In the genomic region with DNA sequence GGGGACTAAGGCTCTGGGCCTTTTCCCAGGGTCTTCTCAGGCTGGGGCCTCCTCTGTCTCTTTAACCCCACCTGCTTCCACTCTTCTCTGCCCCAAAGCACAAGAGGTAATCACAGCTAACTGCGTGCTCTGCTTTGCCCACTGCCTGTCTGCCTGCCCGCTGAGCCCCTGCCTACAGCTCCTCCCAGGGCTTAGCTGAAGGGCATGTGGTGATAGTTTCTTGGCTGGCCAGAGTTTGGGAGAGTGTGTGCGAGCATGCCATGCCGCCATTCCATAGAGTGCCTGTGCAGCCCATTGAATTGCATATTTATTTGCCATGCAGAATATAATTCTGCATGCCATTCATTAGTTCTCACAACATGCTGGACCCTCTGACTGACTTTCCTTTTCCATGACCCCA, we compare ENCODE assay signal across 21 cellular contexts. TPM values are rescaled to one million over a fixed set of nuclear protein-coding genes. Genes with fewer than 3 reads are reported as not detected.
DNase-seq lines count a peak whose midpoint lies in the region; ATAC-seq and TF ChIP-seq lines count a peak whose summit lies in the region.
"Had no signal": no experiment of that assay in that cellular context is flagged by ENCODE, and none has a peak within 500 bp of the region (broad histone marks: within the 10 kb centered on the region; RNA-seq: fewer than 3 reads in every experiment).

No MANE protein-coding gene starts in this region.

- H3K36me3 Mint-ChIP-seq in chondrocyte (ENCODE audit: low read depth) = peaks cover 41% of the 10 kb centered on the region
- H3K36me3 Mint-ChIP-seq: CD8-positive, alpha-beta T cell had no signal

- H3K4me3 Mint-ChIP-seq in chondrocyte (ENCODE audit: unreplicated experiment) = no peak overlapping the region
- H3K4me3 Mint-ChIP-seq: CD8-positive, alpha-beta T cell; H9 had no signal

- intact Hi-C loops in ascending aorta (cut with DNase I) = no loop called here
- intact Hi-C loops in left ventricle myocardium superior (cut with micrococcal nuclease) = no loop called here
- intact Hi-C loops in gastrocnemius medialis (cut with DNase I; ENCODE audit: low total_unique reads) = no loop called here

- TF ChIP-seq CTCF in ascending aorta (IDR thresholded peaks at IDR 0.05) (no peak), chondrocyte (IDR thresholded peaks at IDR 0.05) (no peak), gastrocnemius medialis (IDR thresholded peaks at IDR 0.05 in 4 of 5, conservative IDR thresholded peaks at IDR 0.05 in 1 of 5) (no peak)

- peak overlapping the region; percentile 9 for H3K27ac Mint-ChIP-seq in chondrocyte (ENCODE audit: unreplicated experiment)
- H3K27ac Mint-ChIP-seq: CD8-positive, alpha-beta T cell; H9 had no signal

- H3K36me3 ChIP-seq in ascending aorta = peaks cover 67 to 95% of the 10 kb centered on the region in 2 donors
- peaks cover 44 to 64% (median 47%) of the 10 kb centered on the region in 3 donors for H3K36me3 ChIP-seq in skeletal muscle tissue (ENCODE audit: control insufficient read depth in 3 of 3, insufficient read depth in 3 of 3, low read length in 3 of 3)
- peaks cover 0 to 5% of the 10 kb centered on the region in 2 donors for H3K36me3 ChIP-seq in gastrocnemius medialis

- no peaks in the 10 kb centered on the region for H3K9me3 ChIP-seq in ascending aorta
- no peaks in the 10 kb centered on the region for H3K9me3 ChIP-seq in skeletal muscle tissue (ENCODE audit: control insufficient read depth in 3 of 3, low read length in 3 of 3)
- H3K9me3 ChIP-seq in gastrocnemius medialis = no peaks in the 10 kb centered on the region

- no peak for TF ChIP-seq POLR2A in gastrocnemius medialis (IDR thresholded peaks at IDR 0.05)

- ATAC-seq in left ventricle myocardium superior = peak; percentile 57
- ATAC-seq in gastrocnemius medialis = no peak
- no peak for ATAC-seq in GM18907 (IDR thresholded peaks at IDR 0.05; ENCODE audit: unreplicated experiment)
- ATAC-seq: CD8-positive, alpha-beta T cell had no signal

- H3K27ac ChIP-seq in ascending aorta = peak overlapping the region; percentile 2 to 12
- peak overlapping the region; percentile 2 for H3K27ac ChIP-seq in skeletal muscle tissue (ENCODE audit: low read depth, low read length)
- H3K27ac ChIP-seq in gastrocnemius medialis = peak overlapping the region in 1 of 4 donors; percentile 2
- H3K27ac ChIP-seq: C4-2B, GM23248, PC-9, SK-N-MC had no signal

- no peaks in the 10 kb centered on the region for H3K9me3 Mint-ChIP-seq in chondrocyte (ENCODE audit: low read depth)
- H3K9me3 Mint-ChIP-seq: CD8-positive, alpha-beta T cell; H9 had no signal

- no peaks in the 10 kb centered on the region for H3K27me3 Mint-ChIP-seq in chondrocyte (ENCODE audit: low read depth)

- no peak overlapping the region for H3K4me3 ChIP-seq in ascending aorta
- H3K4me3 ChIP-seq in skeletal muscle tissue (ENCODE audit: low read length in 3 of 3) = no peak overlapping the region
- no peak overlapping the region for H3K4me3 ChIP-seq in gastrocnemius medialis
- H3K4me3 ChIP-seq: GM23248, PC-9, SK-N-MC had no signal

- no peaks in the 10 kb centered on the region for H3K27me3 ChIP-seq in ascending aorta
- H3K27me3 ChIP-seq in skeletal muscle tissue (ENCODE audit: control insufficient read depth in 3 of 3, insufficient read depth in 3 of 3, low read length in 3 of 3) = no peaks in the 10 kb centered on the region
- no peaks in the 10 kb centered on the region for H3K27me3 ChIP-seq in gastrocnemius medialis

- in situ Hi-C loops in gastrocnemius medialis (cut with MboI; ENCODE audit: low sequenced_read_pairs in 4 of 4) = no loop called here

- no peak for DNase-seq in ascending aorta (ENCODE audit: low spot score in 2 of 2)
- no peak for DNase-seq in chondrocyte (ENCODE audit: low spot score)
- no peak for DNase-seq in left ventricle myocardium superior
- DNase-seq in gastrocnemius medialis = no peak
- no peak for DNase-seq in stimulated activated CD4-positive, alpha-beta T cell treated with anti-CD3 and anti-CD28 coated beads, Interleukin-1b, Interleukin-23, amount 100 ng/mL, for 48 hours
- DNase-seq: CD8-positive, alpha-beta T cell; DMS 273 treated with DMSO at 0.1 percent for 48 hours; DND-41; GM23248; H9; NCI-H1092; NCI-H1436 treated with DMSO at 0.1 percent for 48 hours; NCI-H187 treated with DMSO at 0.1 percent for 48 hours; NCI-H2171 treated with DMSO at 0.1 percent for 48 hours; PC-9; SIG-M5 had no signal

- H3K4me1 ChIP-seq in ascending aorta = peaks cover 5 to 8% of the 10 kb centered on the region in 2 donors
- peaks cover 35 to 67% (median 51%) of the 10 kb centered on the region in 3 donors for H3K4me1 ChIP-seq in skeletal muscle tissue (ENCODE audit: control insufficient read depth in 3 of 3, insufficient read depth in 3 of 3, low read length in 3 of 3)
- H3K4me1 ChIP-seq in gastrocnemius medialis = peaks cover 30 to 40% of the 10 kb centered on the region in 2 donors

- peak overlapping the region in 1 of 3 donors; percentile 16 for H3K9ac ChIP-seq in skeletal muscle tissue (ENCODE audit: low read depth in 1 of 3, low read length in 3 of 3)
- H3K9ac ChIP-seq: GM23248 had no signal

- peaks cover 10% of the 10 kb centered on the region for H3K4me1 Mint-ChIP-seq in chondrocyte (ENCODE audit: low read depth)

RNA-seq across cellular contexts. Expression of a gene that starts 32.5 kb away (rescaled TPM):
- 200 TPM for total RNA-seq in ascending aorta
- total RNA-seq in chondrocyte = 164 to 271 TPM (median 179 TPM) in 3 replicates
- 97.7 TPM for total RNA-seq in left ventricle myocardium superior
- 54.8 TPM for total RNA-seq in skeletal muscle tissue
- total RNA-seq in gastrocnemius medialis = 10 to 100 TPM; 16.5 to 35.7 (median 22.7) TPM

RNA-seq across cellular contexts. Expression of a gene that starts 39.6 kb away (rescaled TPM):
- not detected for total RNA-seq in ascending aorta
- total RNA-seq in chondrocyte = not detected in 3 replicates
- not detected for total RNA-seq in left ventricle myocardium superior
- total RNA-seq in skeletal muscle tissue = 0.52 TPM
- not detected for total RNA-seq in gastrocnemius medialis
- total RNA-seq: A673; CD8-positive, alpha-beta T cell; GM23248; H9; PC-9 had no signal
